Comparison of ENCODE assay signal across 32 cellular contexts in the genomic region with DNA sequence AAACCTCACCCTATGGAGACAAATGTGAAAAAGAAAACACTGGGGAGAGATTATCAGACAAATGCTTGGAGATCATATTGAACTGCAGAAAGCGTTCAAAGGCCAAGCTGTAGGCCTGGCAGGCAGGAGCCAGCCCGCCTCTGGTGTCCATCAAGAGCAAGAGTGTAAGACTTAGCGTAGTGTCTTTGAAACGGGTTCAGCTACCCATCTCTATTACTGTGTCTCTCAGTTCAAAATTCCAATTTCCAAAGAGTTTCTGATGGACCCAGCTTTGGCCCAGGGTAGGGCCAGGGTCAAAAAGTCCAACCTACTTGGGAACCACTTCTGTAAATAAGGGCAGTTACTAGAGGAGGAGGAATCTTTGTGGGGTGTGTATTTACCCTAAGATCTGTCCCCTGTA.
"Had no signal": no experiment of that assay in that cellular context is flagged by ENCODE, and none has a peak within 500 bp of the region (broad histone marks: within the 10 kb centered on the region; RNA-seq: fewer than 3 reads in every experiment).

No MANE protein-coding gene starts in this region.

- H3K9me3 Mint-ChIP-seq: dendritic cell treated with granulocyte-macrophage colony-stimulating factor and Interleukin-4, amounts not matched to agents 40 ng/mL and 50 ng/mL, for 4 days; endodermal cell; immature natural killer cell; memory B cell; naive B cell; natural killer cell treated with Interleukin-12 subunit alpha and Interleukin-12 subunit beta and Interleukin-15 and Interleukin-18, amount 100 ng/mL, for 72 hours; neural crest cell; stimulated activated naive CD8-positive, alpha-beta T cell treated with anti-CD3 and anti-CD28 coated beads, Interleukin-15, amount 100 ng/mL, for 72 hours; type B pancreatic cell had no signal

- ATAC-seq: esophagus mucosa; foreskin keratinocyte; heart right ventricle; left colon; left ventricle myocardium superior; natural killer cell treated with Interleukin-12 subunit alpha and Interleukin-12 subunit beta and Interleukin-15 and Interleukin-18, amount 100 ng/mL, for 72 hours; right cardiac atrium; stimulated activated naive CD8-positive, alpha-beta T cell treated with anti-CD3 and anti-CD28 coated beads, Interleukin-15, amount 100 ng/mL, for 72 hours had no signal

- H3K27ac ChIP-seq: epithelial cell of prostate, foreskin keratinocyte, heart right ventricle, prostate gland had no signal

- H3K27me3 Mint-ChIP-seq: dendritic cell treated with granulocyte-macrophage colony-stimulating factor and Interleukin-4, amounts not matched to agents 40 ng/mL and 50 ng/mL, for 4 days; memory B cell; stimulated activated naive CD8-positive, alpha-beta T cell treated with anti-CD3 and anti-CD28 coated beads, Interleukin-15, amount 100 ng/mL, for 72 hours; type B pancreatic cell had no signal

- H3K4me3 ChIP-seq: colonic mucosa, heart right ventricle, lung, prostate gland, thyroid gland had no signal

- H3K36me3 ChIP-seq: colonic mucosa, heart right ventricle, prostate gland, thyroid gland had no signal

- H3K27ac Mint-ChIP-seq: dendritic cell treated with granulocyte-macrophage colony-stimulating factor and Interleukin-4, amounts not matched to agents 40 ng/mL and 50 ng/mL, for 4 days; endodermal cell; memory B cell; natural killer cell treated with Interleukin-12 subunit alpha and Interleukin-12 subunit beta and Interleukin-15 and Interleukin-18, amount 100 ng/mL, for 72 hours; stimulated activated naive CD8-positive, alpha-beta T cell treated with anti-CD3 and anti-CD28 coated beads, Interleukin-15, amount 100 ng/mL, for 72 hours; type B pancreatic cell had no signal

- DNase-seq: central memory CD4-positive, alpha-beta T cell; colonic mucosa; effector CD8-positive, alpha-beta T cell; endodermal cell; foreskin keratinocyte; glutamatergic neuron; heart right ventricle; hypothalamus; immature natural killer cell; islet precursor cell; kidney glomerular epithelial cell; left colon; left ventricle myocardium superior; naive B cell; right cardiac atrium; small intestine; stimulated activated CD4-positive, alpha-beta T cell treated with anti-CD3 and anti-CD28 coated beads, Interleukin-12 subunit alpha, Interleukin-12 subunit beta, amount 100 ng/mL, for 4 hours; stimulated activated CD4-positive, alpha-beta T cell treated with anti-CD3 and anti-CD28 coated beads, Interleukin-1b, Interleukin-23, amount 100 ng/mL, for 48 hours; stimulated activated CD4-positive, alpha-beta T cell treated with anti-CD3 and anti-CD28 coated beads, Interleukin-4, amount 100 ng/mL, for 1 hour; stimulated activated CD8-positive, alpha-beta memory T cell treated with anti-CD3 and anti-CD28 coated beads, Interleukin-4, amount 100 ng/mL, for 48 hours; stimulated activated naive CD4-positive, alpha-beta T cell; stimulated activated naive CD8-positive, alpha-beta T cell treated with anti-CD3 and anti-CD28 coated beads, Interleukin-15, amount 100 ng/mL, for 72 hours; thyroid gland had no signal

- H3K27me3 ChIP-seq: colonic mucosa, heart right ventricle, thyroid gland had no signal

- H3K4me1 ChIP-seq: colonic mucosa, foreskin keratinocyte, prostate gland had no signal

- H3K36me3 Mint-ChIP-seq: immature natural killer cell; memory B cell; naive B cell; natural killer cell treated with Interleukin-12 subunit alpha and Interleukin-12 subunit beta and Interleukin-15 and Interleukin-18, amount 100 ng/mL, for 72 hours; type B pancreatic cell had no signal

- H3K9me3 ChIP-seq: colonic mucosa, heart right ventricle, prostate gland, thyroid gland had no signal

- H3K4me3 Mint-ChIP-seq: dendritic cell treated with granulocyte-macrophage colony-stimulating factor and Interleukin-4, amounts not matched to agents 40 ng/mL and 50 ng/mL, for 4 days; endodermal cell; immature natural killer cell; memory B cell; neural crest cell; stimulated activated naive CD8-positive, alpha-beta T cell treated with anti-CD3 and anti-CD28 coated beads, Interleukin-15, amount 100 ng/mL, for 72 hours; type B pancreatic cell had no signal
